8 cellular contexts compared by ENCODE assay signal in the genomic region with DNA sequence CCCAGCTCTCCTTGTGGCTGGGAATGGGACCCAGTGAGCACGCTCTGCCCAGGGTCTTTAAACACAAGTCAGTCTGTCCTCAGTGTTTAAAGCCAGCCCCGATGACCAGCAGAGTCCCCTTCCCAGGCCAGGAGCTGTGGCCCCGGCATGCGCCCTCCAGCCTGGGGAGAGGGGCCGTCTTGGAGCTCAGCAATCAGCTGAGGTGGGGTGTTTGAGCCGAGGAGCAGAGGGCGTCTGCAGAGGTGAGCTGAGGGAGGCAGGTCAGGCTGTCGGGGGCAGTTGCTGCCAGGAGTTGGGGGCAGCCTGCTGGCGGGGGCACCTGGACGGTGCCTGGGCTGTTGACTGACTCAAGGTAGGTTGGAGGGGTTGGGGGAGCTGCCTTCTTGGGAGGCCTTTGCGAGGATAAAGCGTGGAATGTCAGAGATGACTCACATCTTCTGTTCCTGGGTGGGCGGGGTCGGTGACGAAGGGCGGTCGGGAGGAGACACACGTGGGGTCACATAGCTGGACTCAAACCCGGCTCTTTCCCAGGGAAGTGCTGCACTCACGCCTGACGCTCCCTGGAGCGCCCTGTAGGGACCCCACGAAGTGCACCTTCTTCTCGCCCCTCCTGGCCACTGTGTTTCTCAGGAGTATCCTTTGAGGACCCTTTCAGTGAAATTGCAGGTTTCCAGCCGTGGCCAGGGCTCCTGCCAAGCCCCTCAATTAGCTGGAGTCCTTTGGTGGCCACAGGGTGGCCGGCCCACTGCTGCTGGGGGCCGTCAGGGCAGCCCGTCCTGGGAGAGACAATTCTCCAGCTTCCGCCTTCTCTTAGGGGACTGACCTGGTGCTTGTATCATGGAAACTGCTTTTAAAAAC.
DNase-seq lines count a peak whose midpoint lies in the region; ATAC-seq and TF ChIP-seq lines count a peak whose summit lies in the region.

No MANE protein-coding gene starts in this region.

- H3K27me3 ChIP-seq in PC-3 (ENCODE audit: low read length) (no peaks in the 10 kb centered on the region), prostate gland (replicated peaks; ENCODE audit: insufficient read depth) (no peaks in the 10 kb centered on the region), gastroesophageal sphincter (peaks cover 6% of the 10 kb centered on the region)

- H3K4me3 ChIP-seq in PC-3 (ENCODE audit: low read length) (no peak overlapping the region), epithelial cell of proximal tubule (ENCODE audit: low read depth, low read length) (no peak overlapping the region), prostate gland (no peak overlapping the region), gastroesophageal sphincter (no peak overlapping the region)

- CTCF ChIA-PET in PC-3 (lab: Charles Lee): no interaction called here

- WGBS in prostate gland: 78% methylated on average over 29 of the region's 29 CpGs
- 57% methylated on average over 10 of the region's 29 CpGs; no CpG with 5 or more reads in 1 of the 2 donors for WGBS in gastroesophageal sphincter (ENCODE audit: low coverage in 1 of 2), 2 donors

- H3K79me2 ChIP-seq in PC-3 (ENCODE audit: low read length): no peaks in the 10 kb centered on the region

- no peak overlapping the region for H2AFZ ChIP-seq in PC-3 (ENCODE audit: low read length)

- intact Hi-C loops in PC-3 (cut with micrococcal nuclease): no loop called here
- intact Hi-C loops in prostate gland (cut with DNase I): no loop called here

- H3K9me2 ChIP-seq in PC-3 (replicated peaks; ENCODE audit: low read length): no peaks in the 10 kb centered on the region

- no peaks in the 10 kb centered on the region for H3F3A ChIP-seq in PC-3 (ENCODE audit: low read length, unreplicated experiment)

- peak overlapping the region; percentile 44 for H3K27ac ChIP-seq in PC-3 (ENCODE audit: low read length)
- no peak overlapping the region for H3K27ac ChIP-seq in prostate gland
- H3K27ac ChIP-seq in gastroesophageal sphincter: no peak overlapping the region

- peak overlapping the region; percentile 30; the same call in 1 of the 2 replicates for H3K9ac ChIP-seq in PC-3 (ENCODE audit: low read length)

- POLR2A ChIA-PET in PC-3 (lab: Charles Lee; ENCODE audit: unreplicated experiment): no interaction called here

- H3K36me3 ChIP-seq in PC-3 (ENCODE audit: low read depth, low read length) (no peaks in the 10 kb centered on the region), prostate gland (no peaks in the 10 kb centered on the region), gastroesophageal sphincter (no peaks in the 10 kb centered on the region)

- H3K4me2 ChIP-seq in PC-3 (ENCODE audit: low read length): peak overlapping the region; percentile 58; the same call in 1 of the 2 replicates

- H3K4me1 ChIP-seq in PC-3 (ENCODE audit: insufficient read depth, low read length): peaks cover 40% of the 10 kb centered on the region
- peaks cover 18% of the 10 kb centered on the region for H3K4me1 ChIP-seq in prostate gland (replicated peaks)
- H3K4me1 ChIP-seq in gastroesophageal sphincter: peaks cover 0 to 16% (median 0%) of the 10 kb centered on the region in 3 donors

- ATAC-seq in PC-3 (peak; percentile 72), gastroesophageal sphincter (no peak), GM18498 (IDR thresholded peaks at IDR 0.05; ENCODE audit: unreplicated experiment) (no peak)

- H3K9me3 ChIP-seq in PC-3 (ENCODE audit: low read length) (no peaks in the 10 kb centered on the region), prostate gland (no peaks in the 10 kb centered on the region), gastroesophageal sphincter (no peaks in the 10 kb centered on the region)

- H4K20me1 ChIP-seq in PC-3 (ENCODE audit: low read length): no peaks in the 10 kb centered on the region

- BruUV-seq in PC-3 (replicated peaks; lab: Mats Ljungman, UMichigan): no TSS peak

- TF ChIP-seq POLR2A in prostate gland (IDR thresholded peaks at IDR 0.05) (peak; percentile 44), gastroesophageal sphincter (IDR thresholded peaks at IDR 0.05) (no peak)

- no peak for TF ChIP-seq CTCF in PC-3 (conservative IDR thresholded peaks at IDR 0.05; ENCODE audit: low read depth, low read length)
- no peak for TF ChIP-seq CTCF in epithelial cell of proximal tubule (conservative IDR thresholded peaks at IDR 0.05; ENCODE audit: low read depth, low read length)
- no peak for TF ChIP-seq CTCF in prostate gland (IDR thresholded peaks at IDR 0.05)
- TF ChIP-seq CTCF in gastroesophageal sphincter (IDR thresholded peaks at IDR 0.05): no peak

- DNase-seq in EL (peak; percentile 91), PC-3 (peak; percentile 85), epithelial cell of proximal tubule (ENCODE audit: low read depth) (peak; percentile 19), prostate gland (ENCODE audit: low spot score) (no peak), UCSD-AML1 (lab: John Stamatoyannopoulos, UW; ENCODE audit: unreplicated experiment) (no peak)
- DNase-seq in activated CD4-positive, alpha-beta T cell treated with anti-CD3 and anti-CD28 coated beads for 4 hours: no peak

- no peak for TF ChIP-seq EP300 in gastroesophageal sphincter (IDR thresholded peaks at IDR 0.05)

Comparison
In these comparisons a context has a peak if more than half of its experiments do, and no peak if none do; other contexts are left out.
1. DNase-seq: peak in EL (single experiment), PC-3 (single experiment) and epithelial cell of proximal tubule (single experiment); none in prostate gland (single experiment), UCSD-AML1 (single experiment) and activated CD4-positive, alpha-beta T cell treated with anti-CD3 and anti-CD28 coated beads for 4 hours (0 of 2).